ENCODE assay signal across 7 cellular contexts in genomic region chr2:24492283-24493272, GRCh38. TPM values are rescaled to one million over a fixed set of nuclear protein-coding genes. Genes with fewer than 3 reads are reported as not detected.
DNase-seq lines count a peak whose midpoint lies in the region; ATAC-seq, FAIRE-seq and TF ChIP-seq lines count a peak whose summit lies in the region.

No MANE protein-coding gene starts in this region.

- FAIRE-seq in bronchial epithelial cell (lab: Jason Lieb, UNC) (no peak), HepG2 (lab: Jason Lieb, UNC) (no peak)

- TF ChIP-seq POLR2A in HepG2 (IDR thresholded peaks at IDR 0.05; ENCODE audit: insufficient read depth in 1 of 2, low read depth in 2 of 2, low read length in 2 of 2) = no peak

- H3K4me3 ChIP-seq in GM12865 (ENCODE audit: low read depth, low read length) = peak overlapping the region; percentile 89
- peak overlapping the region; percentile 50 for H3K4me3 ChIP-seq in bronchial epithelial cell (ENCODE audit: low read depth, low read length)
- H3K4me3 ChIP-seq in HepG2 (replicated peaks in 1 of 3; ENCODE audit: insufficient read depth in 1 of 3, low read depth in 2 of 3, low read length in 3 of 3) = peak overlapping the region; percentile 77 to 90 (median 80)

- peaks cover 34% of the 10 kb centered on the region for H3K4me1 ChIP-seq in HepG2 (ENCODE audit: insufficient read depth, low read length)

- in situ Hi-C loops in HepG2 (cut with HindIII; ENCODE audit: extremely low pct_ligation_motif_present, low pct_unique_long_range_greater_than_20kb) = loop anchor here (10.0 kb wide), 1 partner anchor 302 kb away; the partner anchor contains the start of genes CENPO and PTRHD1

- no peaks in the 10 kb centered on the region for H4K20me1 ChIP-seq in HepG2 (ENCODE audit: insufficient read depth, low read length)

- BruUV-seq in HepG2 (replicated peaks; lab: Mats Ljungman, UMichigan) = no TSS peak

- CTCF ChIA-PET in HepG2 (lab: Yijun Ruan, JAX; ENCODE audit: low intra/inter-chr PET ratio, low total read pairs) = no interaction called here

- intact Hi-C loops in HepG2 (cut with micrococcal nuclease; ENCODE audit: unreplicated experiment) = loop anchor here (5.0 kb wide), 1 partner anchor 80 kb away; no protein-coding TSS in a partner anchor

- H3K27ac ChIP-seq in HepG2 (ENCODE audit: extremely low read length, insufficient read depth, low read length) (no peak overlapping the region), substantia nigra (ENCODE audit: low read depth, low read length, poor library complexity, severe bottlenecking) (peak overlapping the region; percentile 78)

- DNase-seq in GM12865 (ENCODE audit: low read depth) = peak; percentile 9
- DNase-seq in NCI-H1417 (lab: John Stamatoyannopoulos, UW) = peak; percentile 28 to 71 (median 62)
- DNase-seq in bronchial epithelial cell (ENCODE audit: low read depth) = peak; percentile 29
- DNase-seq in HepG2 (ENCODE audit: low spot score) = no peak
- peak in 33 of 49 donors; percentile 10 to 70 (median 36) for DNase-seq in substantia nigra (lab: John Stamatoyannopoulos, UW)
- no peak for DNase-seq in NCI-H526 treated with DMSO at 0.1 percent for 48 hours (lab: John Stamatoyannopoulos, UW)

- no peak for TF ChIP-seq RAD21 in HepG2 (CRISPR knock-in tag; IDR thresholded peaks at IDR 0.05)

- H3K36me3 ChIP-seq in bronchial epithelial cell (ENCODE audit: control insufficient read depth, insufficient read depth, low read length) (no peaks in the 10 kb centered on the region), HepG2 (replicated peaks in 1 of 2; ENCODE audit: control insufficient read depth in 1 of 2, insufficient read depth in 2 of 2, low read length in 2 of 2) (no peaks in the 10 kb centered on the region)

- peaks cover 4% of the 10 kb centered on the region for H3K79me2 ChIP-seq in HepG2 (ENCODE audit: insufficient read depth, low read length)

- TF ChIP-seq CTCF in GM12865 (IDR thresholded peaks at IDR 0.05; ENCODE audit: insufficient read depth, low read depth, low read length, missing control alignments) = no peak
- TF ChIP-seq CTCF in bronchial epithelial cell (IDR thresholded peaks at IDR 0.05; ENCODE audit: insufficient read depth, low read length, severe bottlenecking) = no peak
- no peak for TF ChIP-seq CTCF in HepG2 (CRISPR knock-in tag; IDR thresholded peaks at IDR 0.05)

- TF ChIP-seq EP300 in HepG2 (IDR thresholded peaks at IDR 0.05; ENCODE audit: low read depth in 2 of 2, low read length in 2 of 2) (no peak), HepG2 (CRISPR knock-in tag; IDR thresholded peaks at IDR 0.05; ENCODE audit: borderline replicate concordance) (no peak)

- H3K4me2 ChIP-seq in HepG2 (ENCODE audit: low read depth, low read length) = peak overlapping the region; percentile 96

- peak overlapping the region; percentile 21 for H2AFZ ChIP-seq in HepG2 (ENCODE audit: low read length)

- POLR2A ChIA-PET in HepG2 (lab: Yijun Ruan, JAX) = no interaction called here

- peak overlapping the region; percentile 78 for H3K9ac ChIP-seq in HepG2 (ENCODE audit: insufficient read depth, low read depth, low read length)

- H3K9me3 ChIP-seq in HepG2 (ENCODE audit: low read length) = no peaks in the 10 kb centered on the region

- 37% methylated on average over 20 of the region's 20 CpGs for WGBS in HepG2 (ENCODE audit: low lambda C conversion rate)

- ATAC-seq in HepG2 (peak; percentile 37), GM21515 (IDR thresholded peaks at IDR 0.05; ENCODE audit: unreplicated experiment) (no peak)

- H3K27me3 ChIP-seq in bronchial epithelial cell (ENCODE audit: control insufficient read depth, insufficient read depth, low read length) (no peaks in the 10 kb centered on the region), HepG2 (ENCODE audit: control insufficient read depth in 1 of 2, insufficient read depth in 2 of 2, low read length in 2 of 2) (peaks cover 0 to 10% of the 10 kb centered on the region in 2 experiments; a peak in 2 of 5 replicates)

TF ChIP-seq in HepG2, 621 proteins besides CTCF, POLR2A, EP300 and RAD21 (continues in another document):
- TF ChIP-seq SOX13 (IDR thresholded peaks at IDR 0.05) = 0 out of 2 replicates have a peak, but pooled peaks have one; percentile 8
- TF ChIP-seq SOX13 (CRISPR knock-in tag; conservative IDR thresholded peaks at IDR 0.05 in 1 of 2, IDR thresholded peaks at IDR 0.05 in 1 of 2) = no peak
- peak; percentile 51; the same call in 1 of the 2 replicates for TF ChIP-seq ZNF652 (CRISPR knock-in tag; IDR thresholded peaks at IDR 0.05; ENCODE audit: borderline replicate concordance, low read depth)
- 0 out of 2 replicates have a peak, but pooled peaks have one; percentile 51 for TF ChIP-seq ZNF33B (CRISPR knock-in tag; IDR thresholded peaks at IDR 0.05)
- peak; percentile 19 for TF ChIP-seq ZFP36 (IDR thresholded peaks at IDR 0.05; ENCODE audit: borderline replicate concordance, low read depth, low read length, partially characterized antibody)
- no peak for TF ChIP-seq MAZ (IDR thresholded peaks at IDR 0.05; ENCODE audit: borderline replicate concordance, low read depth, low read length)
- TF ChIP-seq MAZ (CRISPR knock-in tag; IDR thresholded peaks at IDR 0.05; ENCODE audit: low read depth) = no peak
- TF ChIP-seq ZNF280D (CRISPR knock-in tag; IDR thresholded peaks at IDR 0.05) = no peak
- TF ChIP-seq ZNF766 (CRISPR knock-in tag; IDR thresholded peaks at IDR 0.05; ENCODE audit: borderline replicate concordance) = 0 out of 2 replicates have a peak, but pooled peaks have one; percentile 29
- TF ChIP-seq ZNF136 (CRISPR knock-in tag; IDR thresholded peaks at IDR 0.05; ENCODE audit: low read depth) = 0 out of 2 replicates have a peak, but pooled peaks have one; percentile 40
- TF ChIP-seq ISX (CRISPR knock-in tag; conservative IDR thresholded peaks at IDR 0.05) = 0 out of 2 replicates have a peak, but pooled peaks have one; percentile 50
- peak; percentile 8 for TF ChIP-seq XRCC5 (optimal IDR thresholded peaks at IDR 0.05; ENCODE audit: low read length)
- peak; percentile 99 for TF ChIP-seq CBX2 (IDR thresholded peaks at IDR 0.05; ENCODE audit: low read depth, low read length)
- TF ChIP-seq CBX2 (CRISPR knock-in tag; IDR thresholded peaks at IDR 0.05; ENCODE audit: low read depth) = no peak
- 0 out of 2 replicates have a peak, but pooled peaks have one; percentile 25 for TF ChIP-seq ZSCAN31 (CRISPR knock-in tag; IDR thresholded peaks at IDR 0.05; ENCODE audit: low read depth)

RNA-seq across cellular contexts. Expression of gene NCOA1, which starts 1.5 kb away (rescaled TPM):
- total RNA-seq in bronchial epithelial cell (3.4 and 7.4 TPM in 2 replicates), HepG2 (2016; rRNA removed; fragmentation: Illumina TruSeq; extraction: Trizol) (10.0 and 10.5 TPM in 2 replicates)
- 10.8 and 14.2 TPM in 2 replicates for total RNA-seq in HepG2 (2016; cell fraction: cytosol; rRNA removed; fragmentation: Illumina TruSeq; extraction: Trizol; ENCODE audit: low read depth)
- 9.4 and 9.8 TPM in 2 replicates for total RNA-seq in HepG2 (2016; cell fraction: insoluble cytoplasmic fraction; rRNA removed; fragmentation: Illumina TruSeq; extraction: Trizol)
- total RNA-seq in HepG2 (2016; cell fraction: membrane; rRNA removed; fragmentation: Illumina TruSeq; extraction: Trizol) = 7.0 and 7.2 TPM in 2 replicates
- total RNA-seq in HepG2 (2016; cell fraction: nucleus; rRNA removed; fragmentation: Illumina TruSeq; extraction: Trizol) = 11.9 and 13.8 TPM in 2 replicates
- 10.4 and 12.0 TPM in 2 replicates for polyA plus RNA-seq in HepG2 (2011; rRNA removed)
- polyA plus RNA-seq in HepG2 (2011; cell fraction: cytosol; rRNA removed) = 5.9 and 9.5 TPM in 2 replicates
- 8.0 and 8.5 TPM in 2 replicates for polyA plus RNA-seq in HepG2 (2011; cell fraction: nucleus; rRNA removed)
- polyA plus RNA-seq in HepG2 (2012) = 5.8 and 6.9 TPM in 2 replicates
- 0.35 and 0.40 TPM in 2 replicates for polyA plus RNA-seq in HepG2 (2016; cell fraction: cytosol; fragmentation: Illumina TruSeq; extraction: Trizol; ENCODE audit: low read depth)
- 8.7 and 9.6 TPM in 2 replicates for polyA plus RNA-seq in HepG2 (2016; cell fraction: insoluble cytoplasmic fraction; fragmentation: Illumina TruSeq; extraction: Trizol; ENCODE audit: low read depth)
- polyA plus RNA-seq in HepG2 (2016; cell fraction: membrane; fragmentation: Illumina TruSeq; extraction: Trizol; ENCODE audit: low read depth) = 1.9 and 2.5 TPM in 2 replicates
- 8.1 and 10.3 TPM in 2 replicates for polyA plus RNA-seq in HepG2 (2016; cell fraction: nucleus; fragmentation: Illumina TruSeq; extraction: Trizol; ENCODE audit: insufficient read depth, low read depth)
- polyA minus RNA-seq in HepG2 (2011; rRNA and poly(A)+ RNA removed; ENCODE audit: low replicate concordance) = 18.1 and 20.0 TPM in 2 replicates
- 7.8 and 12.5 TPM in 2 replicates for polyA minus RNA-seq in HepG2 (2011; cell fraction: cytosol; rRNA and poly(A)+ RNA removed)
- 43.6 and 54.5 TPM in 2 replicates for polyA minus RNA-seq in HepG2 (2011; cell fraction: nucleus; rRNA and poly(A)+ RNA removed)

Comparison
In these comparisons a context has a peak if more than half of its experiments do, and no peak if none do; other contexts are left out.
1. DNase-seq: peak in GM12865 (single experiment), NCI-H1417 (3 of 3), bronchial epithelial cell (single experiment) and substantia nigra (33 of 49); none in HepG2 (single experiment) and NCI-H526 treated with DMSO at 0.1 percent for 48 hours (single experiment).
2. Peak in every context shown above with its lines, with median percentiles within 50 percentile points of each other: H3K4me3 ChIP-seq.